In genomic region chr4:123699823-123700822, GRCh38 we compare ENCODE assay signal across 9 cellular contexts.
DNase-seq lines count a peak whose midpoint lies in the region; ATAC-seq, FAIRE-seq and TF ChIP-seq lines count a peak whose summit lies in the region.
"Had no signal": no experiment of that assay in that cellular context is flagged by ENCODE, and none has a peak within 500 bp of the region (broad histone marks: within the 10 kb centered on the region; RNA-seq: fewer than 3 reads in every experiment).

No MANE protein-coding gene starts in this region.

- POLR2A ChIA-PET in GM10248 (lab: Yijun Ruan, JAX) = no interaction called here

- in situ Hi-C loops in KBM-7 (cut with MboI; ENCODE audit: low pct_unique_long_range_greater_than_20kb, low sequenced_read_pairs) = no loop called here

- no peaks in the 10 kb centered on the region for H3K4me1 ChIP-seq in foreskin keratinocyte

- no peak overlapping the region for H3K27ac ChIP-seq in foreskin keratinocyte

- FAIRE-seq in TTC549 (lab: Jason Lieb, UNC) = peak; percentile 100
- no peak for FAIRE-seq in GM12891 (lab: Jason Lieb, UNC)

- H3K27me3 ChIP-seq in foreskin keratinocyte = no peaks in the 10 kb centered on the region

- CTCF ChIA-PET in GM10248 (lab: Yijun Ruan, JAX) = no interaction called here

- TF ChIP-seq POLR2A in GM12891 (IDR thresholded peaks at IDR 0.05; ENCODE audit: low read depth, low read length) = no peak

- DNase-seq in AG08396 (ENCODE audit: low spot score) (peak; percentile 76), foreskin keratinocyte (peak; percentile 57 to 81), omental fat pad (ENCODE audit: low spot score) (no peak), GM12891 (ENCODE audit: insufficient read length, low spot score) (no peak), NCI-H510A treated with DMSO at 0.1 percent for 48 hours (lab: John Stamatoyannopoulos, UW) (no peak), KBM-7 (no peak), GM10248 (ENCODE audit: extremely low spot score) (no peak)
- DNase-seq: CD4-positive, CD25-positive, alpha-beta regulatory T cell had no signal

- TF ChIP-seq CTCF in foreskin keratinocyte (conservative IDR thresholded peaks at IDR 0.05) = no peak
- no peak for TF ChIP-seq CTCF in omental fat pad (IDR thresholded peaks at IDR 0.05)
- TF ChIP-seq CTCF in GM10248 (IDR thresholded peaks at IDR 0.05; ENCODE audit: control extremely low read depth, extremely low read depth, low read depth, missing control alignments) = no peak

- ATAC-seq in foreskin keratinocyte (peak; percentile 65), omental fat pad (ENCODE audit: low FRiP score) (peak; percentile 90)

TF ChIP-seq in GM12891, 5 proteins besides CTCF, POLR2A, EP300 and RAD21:
- TF ChIP-seq TAF1 (IDR thresholded peaks at IDR 0.05; ENCODE audit: low read depth, low read length) (no peak), POU2F2 (IDR thresholded peaks at IDR 0.05; ENCODE audit: low read depth, low read length) (no peak), SPI1 (IDR thresholded peaks at IDR 0.05; ENCODE audit: low read depth, low read length) (no peak), POLR2AphosphoS5 (IDR thresholded peaks at IDR 0.05; ENCODE audit: low read depth, low read length) (no peak), PAX5 (IDR thresholded peaks at IDR 0.05; ENCODE audit: insufficient read depth, low read length, severe bottlenecking) (no peak)

Comparison
In these comparisons a context has a peak if more than half of its experiments do, and no peak if none do; other contexts are left out.
1. DNase-seq: peak in AG08396 (single experiment) and foreskin keratinocyte (2 of 2); none in omental fat pad (single experiment), GM12891 (single experiment), NCI-H510A treated with DMSO at 0.1 percent for 48 hours (single experiment), KBM-7 (single experiment) and GM10248 (single experiment).